Comparison of ENCODE assay signal across 1 cellular context in the genomic region with DNA sequence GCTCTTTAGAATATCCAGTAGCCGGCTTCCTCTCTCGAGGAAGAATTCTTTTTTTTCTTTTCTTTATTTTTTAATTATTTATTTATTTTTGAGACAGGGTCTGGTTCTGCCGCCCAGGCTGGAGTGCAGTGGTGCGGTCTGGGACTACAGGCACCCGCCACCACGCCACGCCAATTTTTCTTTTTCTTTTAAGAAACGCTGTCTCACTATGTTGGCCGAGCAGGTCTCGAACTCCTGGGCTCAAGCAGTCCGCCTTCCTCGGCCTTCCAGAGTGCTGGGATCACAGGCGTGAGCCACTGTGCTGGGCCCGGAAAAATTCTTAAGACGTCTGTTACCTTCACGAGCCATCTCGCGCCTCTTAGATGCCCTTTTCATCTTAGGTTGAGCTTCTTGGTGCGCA.
TF ChIP-seq lines count a peak whose summit lies in the region.

No MANE protein-coding gene starts in this region.

TF ChIP-seq in HCT116, 20 proteins besides CTCF, POLR2A, EP300 and RAD21 (continued from another document):
- TF ChIP-seq, protein P1, sequence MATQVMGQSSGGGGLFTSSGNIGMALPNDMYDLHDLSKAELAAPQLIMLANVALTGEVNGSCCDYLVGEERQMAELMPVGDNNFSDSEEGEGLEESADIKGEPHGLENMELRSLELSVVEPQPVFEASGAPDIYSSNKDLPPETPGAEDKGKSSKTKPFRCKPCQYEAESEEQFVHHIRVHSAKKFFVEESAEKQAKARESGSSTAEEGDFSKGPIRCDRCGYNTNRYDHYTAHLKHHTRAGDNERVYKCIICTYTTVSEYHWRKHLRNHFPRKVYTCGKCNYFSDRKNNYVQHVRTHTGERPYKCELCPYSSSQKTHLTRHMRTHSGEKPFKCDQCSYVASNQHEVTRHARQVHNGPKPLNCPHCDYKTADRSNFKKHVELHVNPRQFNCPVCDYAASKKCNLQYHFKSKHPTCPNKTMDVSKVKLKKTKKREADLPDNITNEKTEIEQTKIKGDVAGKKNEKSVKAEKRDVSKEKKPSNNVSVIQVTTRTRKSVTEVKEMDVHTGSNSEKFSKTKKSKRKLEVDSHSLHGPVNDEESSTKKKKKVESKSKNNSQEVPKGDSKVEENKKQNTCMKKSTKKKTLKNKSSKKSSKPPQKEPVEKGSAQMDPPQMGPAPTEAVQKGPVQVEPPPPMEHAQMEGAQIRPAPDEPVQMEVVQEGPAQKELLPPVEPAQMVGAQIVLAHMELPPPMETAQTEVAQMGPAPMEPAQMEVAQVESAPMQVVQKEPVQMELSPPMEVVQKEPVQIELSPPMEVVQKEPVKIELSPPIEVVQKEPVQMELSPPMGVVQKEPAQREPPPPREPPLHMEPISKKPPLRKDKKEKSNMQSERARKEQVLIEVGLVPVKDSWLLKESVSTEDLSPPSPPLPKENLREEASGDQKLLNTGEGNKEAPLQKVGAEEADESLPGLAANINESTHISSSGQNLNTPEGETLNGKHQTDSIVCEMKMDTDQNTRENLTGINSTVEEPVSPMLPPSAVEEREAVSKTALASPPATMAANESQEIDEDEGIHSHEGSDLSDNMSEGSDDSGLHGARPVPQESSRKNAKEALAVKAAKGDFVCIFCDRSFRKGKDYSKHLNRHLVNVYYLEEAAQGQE (IDR thresholded peaks at IDR 0.05; ENCODE audit: low read depth), result no peak
- no peak for TF ChIP-seq JUND (IDR thresholded peaks at IDR 0.05)
- TF ChIP-seq EGR1 (IDR thresholded peaks at IDR 0.05; ENCODE audit: low read depth), result no peak
- no peak for TF ChIP-seq EZH2 (IDR thresholded peaks at IDR 0.05)
- TF ChIP-seq ZFX (IDR thresholded peaks at IDR 0.05), result no peak
- TF ChIP-seq ELF1 (IDR thresholded peaks at IDR 0.05; ENCODE audit: borderline replicate concordance, low read depth), result no peak
- TF ChIP-seq, protein P2, sequence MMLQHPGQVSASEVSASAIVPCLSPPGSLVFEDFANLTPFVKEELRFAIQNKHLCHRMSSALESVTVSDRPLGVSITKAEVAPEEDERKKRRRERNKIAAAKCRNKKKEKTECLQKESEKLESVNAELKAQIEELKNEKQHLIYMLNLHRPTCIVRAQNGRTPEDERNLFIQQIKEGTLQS (IDR thresholded peaks at IDR 0.05), result no peak
- TF ChIP-seq SRF (IDR thresholded peaks at IDR 0.05; ENCODE audit: low read depth), result no peak
TF ChIP-seq in HCT116: peak in this region for 0.
